Comparison of ENCODE assay signal across 8 cellular contexts in genomic region chr1:109213824-109214693, GRCh38. TPM values are rescaled to one million over a fixed set of nuclear protein-coding genes. Genes with fewer than 3 reads are reported as not detected.
A peak's percentile ranks its signal among the peaks of the same experiment; 100 is the strongest.
DNase-seq lines count a peak whose midpoint lies in the region; ATAC-seq, FAIRE-seq and TF ChIP-seq lines count a peak whose summit lies in the region.

Gene SARS1 (plus strand): TSS chr1:109213918. CDS start chr1:109213993, 75 bp downstream.

- DNase-seq in GM12891 (ENCODE audit: insufficient read length, low spot score) (peak; percentile 82), NCI-H128 (lab: John Stamatoyannopoulos, UW; ENCODE audit: unreplicated experiment) (peak; percentile 79), adrenal gland (peak; percentile 83 to 91 (median 88)), heart right ventricle (peak; percentile 85 to 91), progenitor cell of endocrine pancreas (ENCODE audit: low spot score, unreplicated experiment) (peak; percentile 88), upper lobe of right lung (peak; percentile 94)

- H3K4me3 Mint-ChIP-seq in progenitor cell of endocrine pancreas (ENCODE audit: low read depth) = peak within 1 kb of the TSS; percentile 98

- no peaks in the 10 kb centered on the region for H3K9me3 Mint-ChIP-seq in progenitor cell of endocrine pancreas (ENCODE audit: low read depth)

- intact Hi-C loops in T-helper 1 cell treated with Interleukin-12 subunit alpha and Interleukin-12 subunit beta and Interleukin-4 antibody, amounts not matched to agents 30 ng/mL and 1 ng/mL, for 36 hours (cut with micrococcal nuclease) = loop anchor here (1.0 to 5.0 kb wide), 16 partner anchors 35 to 1125 kb away; partner anchors contain the start of genes ATXN7L2, CELSR2, CLCC1 and GNAI3
- intact Hi-C loops in adrenal gland (cut with DNase I) (no loop called here), heart right ventricle (cut with DNase I) (loop anchor here in 1 of 10 donors (5.0 kb wide), 1 partner anchor 112 kb away; no protein-coding TSS in a partner anchor), upper lobe of right lung (cut with DNase I) (no loop called here)

- peaks cover 3% of the 10 kb centered on the region for H3K36me3 Mint-ChIP-seq in progenitor cell of endocrine pancreas (ENCODE audit: insufficient read depth)

- H3K27ac Mint-ChIP-seq in progenitor cell of endocrine pancreas = peak within 1 kb of the TSS; percentile 97

- H3K36me3 ChIP-seq in adrenal gland (replicated peaks in 1 of 2) = peaks cover 0 to 4% of the 10 kb centered on the region in 2 donors
- H3K36me3 ChIP-seq in heart right ventricle = peaks cover 0 to 9% (median 0%) of the 10 kb centered on the region in 9 donors
- no peaks in the 10 kb centered on the region for H3K36me3 ChIP-seq in upper lobe of right lung

- TF ChIP-seq CTCF in adrenal gland (IDR thresholded peaks at IDR 0.05) = no peak
- no peak for TF ChIP-seq CTCF in heart right ventricle (IDR thresholded peaks at IDR 0.05)
- no peak for TF ChIP-seq CTCF in progenitor cell of endocrine pancreas (IDR thresholded peaks at IDR 0.05; ENCODE audit: unreplicated experiment)
- no peak for TF ChIP-seq CTCF in upper lobe of right lung (IDR thresholded peaks at IDR 0.05)

- peaks cover 3% of the 10 kb centered on the region for H3K27me3 Mint-ChIP-seq in progenitor cell of endocrine pancreas

- TF ChIP-seq POLR2A in GM12891 (IDR thresholded peaks at IDR 0.05; ENCODE audit: low read depth, low read length) (peak; percentile 58; the same call in 1 of the 2 replicates), adrenal gland (IDR thresholded peaks at IDR 0.05) (peak; percentile 81 to 91)

- H3K4me1 ChIP-seq in adrenal gland (replicated peaks in 1 of 2) = peaks cover 5 to 42% of the 10 kb centered on the region in 2 donors
- peaks cover 8 to 43% (median 31%) of the 10 kb centered on the region in 9 donors for H3K4me1 ChIP-seq in heart right ventricle
- H3K4me1 ChIP-seq in upper lobe of right lung = peaks cover 27% of the 10 kb centered on the region

- H3K9me3 ChIP-seq in adrenal gland (replicated peaks in 1 of 3) (no peaks in the 10 kb centered on the region), heart right ventricle (no peaks in the 10 kb centered on the region), upper lobe of right lung (no peaks in the 10 kb centered on the region)

- peak within 1 kb of the TSS; percentile 3 to 91 (median 60) for H3K4me3 ChIP-seq in adrenal gland
- H3K4me3 ChIP-seq in heart right ventricle = peak within 1 kb of the TSS; percentile 62 to 90 (median 85)
- peak within 1 kb of the TSS; percentile 100 for H3K4me3 ChIP-seq in upper lobe of right lung

- H3K27me3 ChIP-seq in adrenal gland (no peaks in the 10 kb centered on the region), heart right ventricle (no peaks in the 10 kb centered on the region), upper lobe of right lung (no peaks in the 10 kb centered on the region)

- ATAC-seq in HG02678 (IDR thresholded peaks at IDR 0.05; ENCODE audit: unreplicated experiment) (peak; percentile 82), heart right ventricle (peak; percentile 95 to 98 (median 96)), upper lobe of right lung (peak; percentile 96)

- peak; percentile 96 for FAIRE-seq in GM12891 (lab: Jason Lieb, UNC)

- WGBS in adrenal gland, 4 donors = 0 to 1% (median 0%) methylated on average over 15 to 64 of the region's 64 CpGs
- 0% methylated on average over 64 of the region's 64 CpGs for WGBS in heart right ventricle, 2 donors

- H3K4me1 Mint-ChIP-seq in progenitor cell of endocrine pancreas (ENCODE audit: low read depth) = peaks cover 21% of the 10 kb centered on the region

- H3K27ac ChIP-seq in adrenal gland (peak within 1 kb of the TSS; percentile 31 to 94 (median 87)), heart right ventricle (peak within 1 kb of the TSS; percentile 24 to 92 (median 86)), upper lobe of right lung (peak within 1 kb of the TSS; percentile 93)

TF ChIP-seq in GM12891, 5 proteins besides CTCF, POLR2A, EP300 and RAD21:
- TF ChIP-seq SPI1 (IDR thresholded peaks at IDR 0.05; ENCODE audit: low read depth, low read length) (no peak), POU2F2 (IDR thresholded peaks at IDR 0.05; ENCODE audit: low read depth, low read length) (0 out of 2 replicates have a peak, but pooled peaks have one; percentile 63), TAF1 (IDR thresholded peaks at IDR 0.05; ENCODE audit: low read depth, low read length) (peak; percentile 57), POLR2AphosphoS5 (IDR thresholded peaks at IDR 0.05; ENCODE audit: low read depth, low read length) (no peak; the same call in 1 of the 2 replicates), PAX5 (IDR thresholded peaks at IDR 0.05; ENCODE audit: insufficient read depth, low read length, severe bottlenecking) (no peak)

RNA-seq across cellular contexts. Expression of gene SARS1, which starts in this region (rescaled TPM):
- 100 TPM for polyA plus RNA-seq in GM12891 (2012; ENCODE audit: low read depth, missing spikeins)
- 142 and 146 TPM in 2 replicates for total RNA-seq in T-helper 1 cell treated with Interleukin-12 subunit alpha and Interleukin-12 subunit beta and Interleukin-4 antibody, amounts not matched to agents 30 ng/mL and 1 ng/mL, for 36 hours
- 100 to 1,000 TPM; 135 to 216 (median 152) TPM for total RNA-seq in adrenal gland
- 100 to 1,000 TPM in 1 of 3 donors, 10 to 100 TPM in 2; 64.3 to 211 (median 69.0) TPM for polyA plus RNA-seq in adrenal gland
- total RNA-seq in heart right ventricle = 100 to 1,000 TPM in 4 of 10 donors, 10 to 100 TPM in 6; 86.3 to 123 (median 99.2) TPM
- polyA plus RNA-seq in heart right ventricle = 100 to 1,000 TPM in 1 of 2 donors, 10 to 100 TPM in 1; 38.3 to 153 TPM
- total RNA-seq in progenitor cell of endocrine pancreas = 135 TPM in 2 replicates
- total RNA-seq in upper lobe of right lung = 194 TPM

Comparison
In these comparisons a context has a peak if more than half of its experiments do, and no peak if none do; other contexts are left out.
1. Peak in every context shown above with its lines: DNase-seq, ATAC-seq, H3K4me3 ChIP-seq and H3K27ac ChIP-seq.